8 cellular contexts compared by ENCODE assay signal in genomic region chr20:39112196-39112743, GRCh38.
DNase-seq lines count a peak whose midpoint lies in the region; ATAC-seq, FAIRE-seq and TF ChIP-seq lines count a peak whose summit lies in the region.

No MANE protein-coding gene starts in this region.

- ATAC-seq in GM21390 (IDR thresholded peaks at IDR 0.05; ENCODE audit: unreplicated experiment): peak; percentile 61

- H3K9ac ChIP-seq in astrocyte (ENCODE audit: low read length) (no peak overlapping the region), iPS-15b (ENCODE audit: low read depth, low read length) (peak overlapping the region; percentile 29)

- H3K4me1 ChIP-seq in astrocyte (ENCODE audit: insufficient read depth, low read length): peaks cover 10% of the 10 kb centered on the region
- peaks cover 12% of the 10 kb centered on the region for H3K4me1 ChIP-seq in iPS-15b (ENCODE audit: control insufficient read depth, insufficient read depth, low read length)

- H3K4me2 ChIP-seq in astrocyte (ENCODE audit: low read length): no peak overlapping the region

- peak overlapping the region; percentile 8 for H3K27ac Mint-ChIP-seq in astrocyte (ENCODE audit: unreplicated experiment)

- DNase-seq in COLO829 (ENCODE audit: low spot score): peak; percentile 82
- peak; percentile 4 for DNase-seq in NCI-H2171 (lab: John Stamatoyannopoulos, UW)
- DNase-seq in astrocyte (ENCODE audit: low read depth): peak; percentile 15
- DNase-seq in superior temporal gyrus (ENCODE audit: extremely low spot score): peak; percentile 46
- DNase-seq in T-helper 9 cell: no peak
- DNase-seq in coronary artery (ENCODE audit: low spot score): no peak

- FAIRE-seq in astrocyte (lab: Jason Lieb, UNC): no peak

- H3K79me2 ChIP-seq in astrocyte (ENCODE audit: insufficient read depth, low read length): no peaks in the 10 kb centered on the region

- no peak overlapping the region for H2AFZ ChIP-seq in astrocyte (ENCODE audit: low read depth, low read length)

- no peak overlapping the region for H3K4me3 Mint-ChIP-seq in astrocyte (ENCODE audit: unreplicated experiment)

- H3K27ac ChIP-seq in astrocyte (ENCODE audit: low read depth, low read length) (no peak overlapping the region), coronary artery (no peak overlapping the region)

- no peaks in the 10 kb centered on the region for H3K36me3 Mint-ChIP-seq in astrocyte (ENCODE audit: low read depth, unreplicated experiment)

- peaks cover 13% of the 10 kb centered on the region for H3K27me3 Mint-ChIP-seq in astrocyte (ENCODE audit: low read depth, unreplicated experiment)

- no peaks in the 10 kb centered on the region for H3K9me3 ChIP-seq in astrocyte (ENCODE audit: insufficient read depth, low read depth, low read length)
- H3K9me3 ChIP-seq in iPS-15b (ENCODE audit: control insufficient read depth, insufficient read depth, low read length): peaks cover under 1% of the 10 kb centered on the region

- peaks cover 5% of the 10 kb centered on the region for H3K4me1 Mint-ChIP-seq in astrocyte (ENCODE audit: low read depth, unreplicated experiment)

- no peaks in the 10 kb centered on the region for H4K20me1 ChIP-seq in astrocyte (ENCODE audit: insufficient read depth, low read length)

- TF ChIP-seq CTCF in astrocyte (IDR thresholded peaks at IDR 0.05; ENCODE audit: insufficient read depth, low read depth, low read length): peak; percentile 43
- TF ChIP-seq CTCF in coronary artery (IDR thresholded peaks at IDR 0.05): no peak

- H3K4me3 ChIP-seq in astrocyte (ENCODE audit: insufficient read depth, low read depth, low read length) (no peak overlapping the region), iPS-15b (ENCODE audit: low read depth, low read length) (no peak overlapping the region), coronary artery (no peak overlapping the region)

- no peaks in the 10 kb centered on the region for H3K36me3 ChIP-seq in astrocyte (ENCODE audit: insufficient read depth, low read length)
- H3K36me3 ChIP-seq in iPS-15b (ENCODE audit: control insufficient read depth, insufficient read depth, low read length): no peaks in the 10 kb centered on the region

- H3K27me3 ChIP-seq in astrocyte (ENCODE audit: insufficient read depth, low read length): peaks cover 12% of the 10 kb centered on the region
- H3K27me3 ChIP-seq in iPS-15b (ENCODE audit: control insufficient read depth, insufficient read depth, low read length): no peaks in the 10 kb centered on the region

- peaks cover 11% of the 10 kb centered on the region for H3K9me3 Mint-ChIP-seq in astrocyte (ENCODE audit: unreplicated experiment)

Comparison
In these comparisons a context has a peak if more than half of its experiments do, and no peak if none do; other contexts are left out.
1. DNase-seq: peak in COLO829 (single experiment), NCI-H2171 (single experiment), astrocyte (single experiment) and superior temporal gyrus (single experiment); none in T-helper 9 cell (single experiment) and coronary artery (single experiment).